ENCODE assay signal across 13 cellular contexts in genomic region chr16:5085716-5086115, GRCh38. TPM values are rescaled to one million over a fixed set of nuclear protein-coding genes. Genes with fewer than 3 reads are reported as not detected.
"Had no signal": no experiment of that assay in that cellular context is flagged by ENCODE, and none has a peak within 500 bp of the region (broad histone marks: within the 10 kb centered on the region; RNA-seq: fewer than 3 reads in every experiment).

No MANE protein-coding gene starts in this region.

RNA-seq across cellular contexts. Expression of gene C16orf89, which starts 20.0 kb away (rescaled TPM):
- total RNA-seq: activated naive CD4-positive, alpha-beta T cell treated with anti-CD3 and anti-CD28 coated beads for 36 hours; activated naive CD4-positive, alpha-beta T cell treated with anti-CD3 and anti-CD28 coated beads, Interleukin-2, amount 50 U/mL, for 72 hours; activated naive CD8-positive, alpha-beta T cell treated with anti-CD3 and anti-CD28 coated beads for 36 hours; activated naive CD8-positive, alpha-beta T cell treated with anti-CD3 and anti-CD28 coated beads, Interleukin-2, amount 10 ng/mL, durations not matched to agents 7 days and 5 days; activated T-cell treated with anti-CD3 and anti-CD28 coated beads, Interleukin-2, amount 50 U/mL, for 4 hours; activated T-cell treated with anti-CD3 and anti-CD28 coated beads, Interleukin-2, amount 50 U/mL, for 72 hours; activated T-helper 1 cell treated with anti-CD3 and anti-CD28 coated beads, Interleukin-12 subunit alpha, Interleukin-12 subunit beta, Interleukin-2, Interleukin-4 antibody, amounts not matched to agents 30 ng/mL and 10 ng/mL and 1 ng/mL, durations not matched to agents 14 hours and 24 hours and 36 hours; activated T-helper 17 cell treated with anti-CD3 and anti-CD28 coated beads, Interleukin-2, amount 50 U/mL, for 72 hours; activated T-helper 2 cell treated with anti-CD3 and anti-CD28 coated beads, Interferon-gamma antibody, Interleukin-2, Interleukin-4, amounts not matched to agents 10 μg/mL and 5 μg/mL and 100 μg/mL, durations not matched to agents 14 hours and 24 hours and 36 hours; astrocyte; bronchial epithelial cell; cardiac muscle cell; chondrocyte had no signal
